In genomic region chr11:133951484-133952198, GRCh38 we compare ENCODE assay signal across 9 cellular contexts. TPM values are rescaled to one million over a fixed set of nuclear protein-coding genes. Genes with fewer than 3 reads are reported as not detected.
DNase-seq lines count a peak whose midpoint lies in the region; ATAC-seq lines count a peak whose summit lies in the region.
"Had no signal": no experiment of that assay in that cellular context is flagged by ENCODE, and none has a peak within 500 bp of the region (broad histone marks: within the 10 kb centered on the region; RNA-seq: fewer than 3 reads in every experiment).

No MANE protein-coding gene starts in this region.

- H3K9me3 Mint-ChIP-seq in activated naive CD8-positive, alpha-beta T cell treated with anti-CD3 and anti-CD28 coated beads, Interleukin-2, amount 10 ng/mL, durations not matched to agents 7 days and 5 days, result no peaks in the 10 kb centered on the region
- H3K9me3 Mint-ChIP-seq in activated naive CD8-positive, alpha-beta T cell treated with anti-CD3 and anti-CD28 coated beads for 36 hours, result no peaks in the 10 kb centered on the region
- H3K9me3 Mint-ChIP-seq: dendritic cell treated with granulocyte-macrophage colony-stimulating factor and Interleukin-4, amounts not matched to agents 40 ng/mL and 50 ng/mL, for 4 days had no signal

- H3K4me3 Mint-ChIP-seq in activated naive CD8-positive, alpha-beta T cell treated with anti-CD3 and anti-CD28 coated beads, Interleukin-2, amount 10 ng/mL, durations not matched to agents 7 days and 5 days, result no peak overlapping the region
- H3K4me3 Mint-ChIP-seq in activated naive CD8-positive, alpha-beta T cell treated with anti-CD3 and anti-CD28 coated beads for 36 hours, result no peak overlapping the region
- H3K4me3 Mint-ChIP-seq: dendritic cell treated with granulocyte-macrophage colony-stimulating factor and Interleukin-4, amounts not matched to agents 40 ng/mL and 50 ng/mL, for 4 days had no signal

- peaks cover 9% of the 10 kb centered on the region for H3K36me3 Mint-ChIP-seq in activated naive CD8-positive, alpha-beta T cell treated with anti-CD3 and anti-CD28 coated beads, Interleukin-2, amount 10 ng/mL, durations not matched to agents 7 days and 5 days
- H3K36me3 Mint-ChIP-seq in activated naive CD8-positive, alpha-beta T cell treated with anti-CD3 and anti-CD28 coated beads for 36 hours, result peaks cover 15% of the 10 kb centered on the region

- no peaks in the 10 kb centered on the region for H3K27me3 Mint-ChIP-seq in activated naive CD8-positive, alpha-beta T cell treated with anti-CD3 and anti-CD28 coated beads, Interleukin-2, amount 10 ng/mL, durations not matched to agents 7 days and 5 days
- peaks cover 4% of the 10 kb centered on the region for H3K27me3 Mint-ChIP-seq in activated naive CD8-positive, alpha-beta T cell treated with anti-CD3 and anti-CD28 coated beads for 36 hours

- H3K27ac Mint-ChIP-seq in activated naive CD8-positive, alpha-beta T cell treated with anti-CD3 and anti-CD28 coated beads, Interleukin-2, amount 10 ng/mL, durations not matched to agents 7 days and 5 days, result peak overlapping the region; percentile 86
- no peak overlapping the region for H3K27ac Mint-ChIP-seq in activated naive CD8-positive, alpha-beta T cell treated with anti-CD3 and anti-CD28 coated beads for 36 hours
- H3K27ac Mint-ChIP-seq: dendritic cell treated with granulocyte-macrophage colony-stimulating factor and Interleukin-4, amounts not matched to agents 40 ng/mL and 50 ng/mL, for 4 days had no signal

- peak overlapping the region; percentile 57 for H3K27ac ChIP-seq in layer of hippocampus (ENCODE audit: low read depth, low read length)
- peak overlapping the region; percentile 15 to 85 for H3K27ac ChIP-seq in aorta (ENCODE audit: low read depth in 1 of 2, low read length in 2 of 2)

- peaks cover 66% of the 10 kb centered on the region for H3K4me1 Mint-ChIP-seq in activated naive CD8-positive, alpha-beta T cell treated with anti-CD3 and anti-CD28 coated beads, Interleukin-2, amount 10 ng/mL, durations not matched to agents 7 days and 5 days
- peaks cover 59% of the 10 kb centered on the region for H3K4me1 Mint-ChIP-seq in activated naive CD8-positive, alpha-beta T cell treated with anti-CD3 and anti-CD28 coated beads for 36 hours

- no peaks in the 10 kb centered on the region for H3K9me3 ChIP-seq in aorta (ENCODE audit: control insufficient read depth, low read length)

- H3K36me3 ChIP-seq in aorta (ENCODE audit: control insufficient read depth in 1 of 2, insufficient read depth in 2 of 2, low read length in 1 of 2), result no peaks in the 10 kb centered on the region

- intact Hi-C loops in aorta (cut with DNase I), result loop anchor here (2.0 to 10.0 kb wide), 4 partner anchors 21 to 193 kb away; no protein-coding TSS in a partner anchor

- POLR2A ChIA-PET in activated naive CD8-positive, alpha-beta T cell treated with anti-CD3 and anti-CD28 coated beads, Interleukin-2, amount 10 ng/mL, durations not matched to agents 7 days and 5 days (lab: Charles Lee), result interaction anchor here (1.7 kb wide), 1 partner anchor 8 kb away, joined by 10 read pairs; no protein-coding TSS in a partner anchor

- no peak for DNase-seq in activated naive CD8-positive, alpha-beta T cell treated with anti-CD3 and anti-CD28 coated beads, Interleukin-2, amount 10 ng/mL, durations not matched to agents 7 days and 5 days
- no peak for DNase-seq in activated naive CD8-positive, alpha-beta T cell treated with anti-CD3 and anti-CD28 coated beads for 36 hours
- DNase-seq in astrocyte of the hippocampus (ENCODE audit: low read depth, low spot score) (peak; percentile 85), aorta (no peak)

- peaks cover 3 to 4% of the 10 kb centered on the region in 2 donors for H3K4me1 ChIP-seq in aorta (ENCODE audit: control insufficient read depth in 1 of 2, insufficient read depth in 2 of 2, low read length in 2 of 2)

- ATAC-seq in activated naive CD8-positive, alpha-beta T cell treated with anti-CD3 and anti-CD28 coated beads, Interleukin-2, amount 10 ng/mL, durations not matched to agents 7 days and 5 days (ENCODE audit: low read depth), result no peak
- peak; percentile 23 for ATAC-seq in aorta (ENCODE audit: low FRiP score)
- no peak for ATAC-seq in HG02970 (IDR thresholded peaks at IDR 0.05; ENCODE audit: low FRiP score, unreplicated experiment)
- no peak for ATAC-seq in GM18502 (IDR thresholded peaks at IDR 0.05; ENCODE audit: poor library complexity, unreplicated experiment)
- no peak for ATAC-seq in GM21526 (IDR thresholded peaks at IDR 0.05; ENCODE audit: low FRiP score, unreplicated experiment)

- H3K27me3 ChIP-seq in layer of hippocampus (ENCODE audit: control insufficient read depth, insufficient read depth, low read length) (peaks cover 11% of the 10 kb centered on the region), aorta (ENCODE audit: control insufficient read depth in 1 of 2, insufficient read depth in 2 of 2, low read length in 1 of 2) (no peaks in the 10 kb centered on the region)

- peak overlapping the region in 1 of 2 donors; percentile 24 for H3K4me3 ChIP-seq in aorta (ENCODE audit: low read length in 2 of 2)

- WGBS in aorta, 2 donors, result 5% methylated on average over 25 of the region's 25 CpGs

RNA-seq across cellular contexts. Expression of gene IGSF9B, which starts 5.1 kb away (rescaled TPM):
- 10 to 100 TPM; 91.8 to 99.7 TPM for total RNA-seq in activated naive CD8-positive, alpha-beta T cell treated with anti-CD3 and anti-CD28 coated beads, Interleukin-2, amount 10 ng/mL, durations not matched to agents 7 days and 5 days
- 10 to 100 TPM; 36.0 to 46.5 TPM for total RNA-seq in activated naive CD8-positive, alpha-beta T cell treated with anti-CD3 and anti-CD28 coated beads for 36 hours
- total RNA-seq in aorta, result 10 to 100 TPM; 59.7 to 93.9 TPM
- polyA plus RNA-seq in aorta, result 10 to 100 TPM in 1 of 2 donors, 1 to 10 TPM in 1; 6.5 to 29.7 TPM
